8 cellular contexts compared by ENCODE assay signal in the genomic region with DNA sequence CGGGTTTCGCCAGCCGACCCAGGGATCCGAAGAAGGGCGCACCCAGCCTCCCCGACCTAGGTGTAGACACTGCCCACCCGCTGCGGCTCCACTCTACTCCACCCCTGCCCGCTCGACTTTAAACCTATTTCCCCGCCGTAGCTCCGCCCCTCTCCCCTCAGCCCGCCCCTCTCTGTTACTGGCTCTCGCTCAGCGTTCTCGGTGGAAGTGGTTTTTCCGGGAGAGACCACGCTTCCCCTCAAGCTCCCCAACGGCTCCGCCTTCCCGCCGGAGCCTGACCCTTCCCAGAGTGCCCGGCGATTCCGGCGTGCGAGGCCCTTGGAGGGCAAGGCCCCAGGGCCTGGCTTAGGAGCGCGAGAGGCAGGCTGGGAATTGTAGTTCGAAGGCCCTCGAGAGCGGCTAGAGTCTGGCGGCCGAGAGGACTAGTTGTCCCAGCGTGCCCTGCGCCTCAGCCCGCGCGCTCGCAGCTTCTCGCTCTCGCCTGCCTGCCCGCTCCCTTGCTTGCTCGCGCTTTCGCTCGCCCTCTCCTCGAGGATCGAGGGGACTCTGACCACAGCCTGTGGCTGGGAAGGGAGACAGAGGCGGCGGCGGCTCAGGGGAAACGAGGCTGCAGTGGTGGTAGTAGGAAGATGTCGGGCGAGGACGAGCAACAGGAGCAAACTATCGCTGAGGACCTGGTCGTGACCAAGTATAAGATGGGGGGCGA.
DNase-seq lines count a peak whose midpoint lies in the region; ATAC-seq and TF ChIP-seq lines count a peak whose summit lies in the region.

A gene (plus strand): TSS at position 451 of the 706 bp plus-strand sequence. CDS start 179 bp downstream, at position 630.

- peak; percentile 95 for DNase-seq in AG09319 (ENCODE audit: extremely low read depth, low read depth)
- peak; percentile 97 for DNase-seq in NCI-H446 treated with DMSO at 0.1 percent for 48 hours (lab: John Stamatoyannopoulos, UW)
- peak; percentile 99 for DNase-seq in cerebellar cortex (ENCODE audit: low spot score)
- DNase-seq in islet precursor cell = peak; percentile 100
- peak; percentile 97 to 98 (median 98) for DNase-seq in stimulated activated CD4-positive, alpha-beta T cell treated with anti-CD3 and anti-CD28 coated beads, Interleukin-12 subunit alpha, Interleukin-12 subunit beta, amount 100 ng/mL, for 48 hours (ENCODE audit: low read depth in 2 of 3, low spot score in 1 of 3)

- no peak for TF ChIP-seq CTCF in AG09319 (IDR thresholded peaks at IDR 0.05; ENCODE audit: low read depth, low read length)

- ATAC-seq in GM19035 (IDR thresholded peaks at IDR 0.05; ENCODE audit: unreplicated experiment) = peak; percentile 94
- peak; percentile 95 for ATAC-seq in HG03354 (IDR thresholded peaks at IDR 0.05; ENCODE audit: poor library complexity, severe bottlenecking, unreplicated experiment)
- peak; percentile 94 to 96 for ATAC-seq in activated CD4-positive, CD25-positive, alpha-beta regulatory T cell treated with anti-CD3 and anti-CD28 coated beads, Interleukin-2, amount 50 U/mL, for 24 hours

Comparison
In these comparisons a context has a peak if more than half of its experiments do, and no peak if none do; other contexts are left out.
1. Peak in every context shown above with its lines: DNase-seq and ATAC-seq.